9 cellular contexts compared by ENCODE assay signal in the genomic region with DNA sequence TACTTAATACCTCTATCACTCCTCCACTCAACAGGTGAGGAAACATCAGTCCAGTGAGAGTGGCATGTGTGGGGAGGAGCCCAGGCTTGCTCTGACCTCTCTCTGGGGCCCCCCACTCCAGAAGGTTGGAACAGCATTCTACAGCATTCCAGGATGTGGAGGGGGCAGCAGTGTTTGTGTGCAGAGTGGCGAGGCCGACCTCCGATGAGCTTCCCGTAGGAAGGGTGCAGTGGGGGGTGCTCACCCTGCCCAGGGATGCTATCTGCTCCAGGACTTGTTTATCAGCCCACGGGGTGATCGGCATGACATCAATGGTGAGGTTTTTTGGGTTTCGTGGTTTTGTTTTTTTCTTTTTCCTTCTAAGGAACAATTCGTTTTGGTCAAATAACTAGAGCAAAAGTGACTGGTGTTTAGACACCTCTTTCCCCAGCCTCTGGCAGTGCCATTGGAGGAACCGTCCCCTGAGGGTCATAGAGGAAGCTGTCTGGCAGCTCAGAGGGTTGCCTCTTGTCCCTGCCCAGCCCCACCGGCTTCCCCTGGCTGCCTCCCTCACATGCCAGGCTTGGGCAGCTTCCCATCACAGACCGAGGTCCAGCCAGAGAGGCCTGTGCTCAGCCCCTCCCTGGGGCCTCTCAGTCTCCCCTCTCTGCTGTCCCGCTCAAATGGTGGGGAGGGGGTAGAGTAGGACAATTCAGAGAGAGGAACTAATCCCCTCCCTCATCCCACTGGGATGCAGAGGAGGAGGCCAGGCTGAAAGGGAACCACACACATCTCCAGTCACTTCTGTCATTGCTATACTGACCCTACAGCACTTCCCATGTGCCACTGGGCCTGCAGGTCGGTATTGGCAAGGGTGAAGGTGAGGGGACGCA.
DNase-seq lines count a peak whose midpoint lies in the region; ATAC-seq, FAIRE-seq and TF ChIP-seq lines count a peak whose summit lies in the region.
"Had no signal": no experiment of that assay in that cellular context is flagged by ENCODE, and none has a peak within 500 bp of the region (broad histone marks: within the 10 kb centered on the region; RNA-seq: fewer than 3 reads in every experiment).

No MANE protein-coding gene starts in this region.

- H3K9me3 Mint-ChIP-seq in natural killer cell treated with Interleukin-12 subunit alpha and Interleukin-12 subunit beta and Interleukin-15 and Interleukin-18, amount 100 ng/mL, for 72 hours = no peaks in the 10 kb centered on the region

- H3K4me3 ChIP-seq in BLaER1 treated with 17β-estradiol and CSF1 and Interleukin-3, amounts not matched to agents 10 nM and 100 nM = peak overlapping the region in 8 of 10 experiments; percentile 6 to 58 (median 34); a peak in 8 of 20 replicates
- no peak overlapping the region for H3K4me3 ChIP-seq in colonic mucosa

- H3K4me3 Mint-ChIP-seq in natural killer cell treated with Interleukin-12 subunit alpha and Interleukin-12 subunit beta and Interleukin-15 and Interleukin-18, amount 100 ng/mL, for 72 hours = peak overlapping the region; percentile 48

- H4K20me1 ChIP-seq in BLaER1 treated with 17β-estradiol and CSF1 and Interleukin-3, amounts not matched to agents 10 nM and 100 nM = 0 out of 22 replicates have a peak, but pooled peaks cover 0 to 3% (median 0%) of the 10 kb centered on the region in 11 experiments

- peak; percentile 28 for DNase-seq in NOMO-1 treated with dmso at 0.1 percent for 144 hours (lab: John Stamatoyannopoulos, UW; ENCODE audit: unreplicated experiment)
- DNase-seq in colonic mucosa = no peak
- DNase-seq in natural killer cell treated with Interleukin-12 subunit alpha and Interleukin-12 subunit beta and Interleukin-15 and Interleukin-18, amount 100 ng/mL, for 72 hours (ENCODE audit: low spot score) = no peak
- no peak for DNase-seq in GM19239 (ENCODE audit: insufficient read length, low spot score)
- no peak for DNase-seq in NCI-H524 treated with DMSO at 0.1 percent for 48 hours (lab: John Stamatoyannopoulos, UW)
- DNase-seq in inferior parietal cortex (ENCODE audit: extremely low spot score) = no peak
- DNase-seq: EL had no signal

- FAIRE-seq in GM19239 (lab: Jason Lieb, UNC) = no peak

- H3K9me3 ChIP-seq in BLaER1 treated with 17β-estradiol and CSF1 and Interleukin-3, amounts not matched to agents 10 nM and 100 nM (replicated peaks in 1 of 11) = no peaks in the 10 kb centered on the region
- H3K9me3 ChIP-seq in colonic mucosa = no peaks in the 10 kb centered on the region

- H3K27ac Mint-ChIP-seq in natural killer cell treated with Interleukin-12 subunit alpha and Interleukin-12 subunit beta and Interleukin-15 and Interleukin-18, amount 100 ng/mL, for 72 hours = peak overlapping the region; percentile 1 to 52

- H3K27me3 Mint-ChIP-seq in natural killer cell treated with Interleukin-12 subunit alpha and Interleukin-12 subunit beta and Interleukin-15 and Interleukin-18, amount 100 ng/mL, for 72 hours = no peaks in the 10 kb centered on the region

- H3K9ac ChIP-seq in BLaER1 treated with 17β-estradiol and CSF1 and Interleukin-3, amounts not matched to agents 10 nM and 100 nM = peak overlapping the region; percentile 34 to 79 (median 66); a peak in 21 of 22 replicates
- H3K9ac ChIP-seq in colonic mucosa (ENCODE audit: low read depth in 2 of 2, low read length in 2 of 2) = peak overlapping the region; percentile 36 to 88

- no peak for TF ChIP-seq CTCF in colonic mucosa (IDR thresholded peaks at IDR 0.05)

- intact Hi-C loops in colonic mucosa (cut with DNase I) = loop anchor here (2.0 to 10.0 kb wide), 4 partner anchors 95 to 352 kb away; no protein-coding TSS in a partner anchor

- peaks cover 100% of the 10 kb centered on the region in 10 experiments for H3K4me1 ChIP-seq in BLaER1 treated with 17β-estradiol and CSF1 and Interleukin-3, amounts not matched to agents 10 nM and 100 nM
- peaks cover 36% of the 10 kb centered on the region for H3K4me1 ChIP-seq in colonic mucosa

- H3K36me3 ChIP-seq in BLaER1 treated with 17β-estradiol and CSF1 and Interleukin-3, amounts not matched to agents 10 nM and 100 nM = no peaks in the 10 kb centered on the region
- no peaks in the 10 kb centered on the region for H3K36me3 ChIP-seq in colonic mucosa

- H3K4me1 Mint-ChIP-seq in natural killer cell treated with Interleukin-12 subunit alpha and Interleukin-12 subunit beta and Interleukin-15 and Interleukin-18, amount 100 ng/mL, for 72 hours (ENCODE audit: low read depth in 2 of 2) = peaks cover 65 to 68% of the 10 kb centered on the region in 2 donors

- peak overlapping the region; percentile 53 to 89 (median 81) for H3K27ac ChIP-seq in BLaER1 treated with 17β-estradiol and CSF1 and Interleukin-3, amounts not matched to agents 10 nM and 100 nM
- H3K27ac ChIP-seq in colonic mucosa = peak overlapping the region; percentile 63

- ATAC-seq in natural killer cell treated with Interleukin-12 subunit alpha and Interleukin-12 subunit beta and Interleukin-15 and Interleukin-18, amount 100 ng/mL, for 72 hours = no peak
- no peak for ATAC-seq in HG02610 (IDR thresholded peaks at IDR 0.05; ENCODE audit: unreplicated experiment)

- H3K36me3 Mint-ChIP-seq in natural killer cell treated with Interleukin-12 subunit alpha and Interleukin-12 subunit beta and Interleukin-15 and Interleukin-18, amount 100 ng/mL, for 72 hours = no peaks in the 10 kb centered on the region

- no peaks in the 10 kb centered on the region for H3K27me3 ChIP-seq in BLaER1 treated with 17β-estradiol and CSF1 and Interleukin-3, amounts not matched to agents 10 nM and 100 nM
- H3K27me3 ChIP-seq in colonic mucosa = no peaks in the 10 kb centered on the region

- H3K4me2 ChIP-seq in BLaER1 treated with 17β-estradiol and CSF1 and Interleukin-3, amounts not matched to agents 10 nM and 100 nM = peak overlapping the region; percentile 86 to 97 (median 95)
